Comparison of ENCODE assay signal across 1 cellular context in the genomic region with DNA sequence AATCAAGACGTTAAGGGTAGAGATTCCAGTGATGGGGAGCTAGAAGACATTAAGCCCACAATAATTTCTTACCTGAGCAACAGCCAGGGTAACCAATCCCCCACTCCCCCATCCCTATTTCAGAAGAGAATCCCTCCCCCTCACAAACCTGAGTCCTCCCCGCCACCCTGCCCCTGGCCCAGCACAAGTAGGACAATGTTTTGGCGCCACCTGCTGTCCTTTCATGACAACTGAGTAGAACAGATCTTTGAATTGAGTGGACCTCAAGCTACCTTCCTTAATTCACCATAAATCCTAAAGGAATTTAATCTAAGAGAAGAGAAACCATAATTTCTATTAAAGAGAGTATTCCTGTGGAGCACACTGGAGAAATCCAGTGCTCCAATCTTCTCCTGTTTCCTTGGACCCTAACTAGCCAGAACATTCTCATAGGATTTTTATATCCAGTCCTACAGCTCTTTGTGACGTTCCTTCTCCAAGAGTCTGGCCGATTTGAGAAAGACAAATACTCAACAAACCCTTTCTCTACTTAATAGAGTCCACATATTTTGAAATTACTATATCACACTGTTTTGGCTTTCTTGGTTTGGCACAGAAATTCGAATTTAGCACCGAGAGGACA.
TF ChIP-seq lines count a peak whose summit lies in the region.

No MANE protein-coding gene starts in this region.

TF ChIP-seq in HepG2, 621 proteins besides CTCF, POLR2A, EP300 and RAD21 (continued from another document):
- TF ChIP-seq LRRFIP1 (CRISPR knock-in tag; conservative IDR thresholded peaks at IDR 0.05) = no peak
- TF ChIP-seq ZNF562 (CRISPR knock-in tag; IDR thresholded peaks at IDR 0.05; ENCODE audit: borderline replicate concordance) = no peak
- TF ChIP-seq NR2F2 (IDR thresholded peaks at IDR 0.05; ENCODE audit: borderline replicate concordance, low read depth) = no peak
- no peak for TF ChIP-seq GTF2F1 (IDR thresholded peaks at IDR 0.05; ENCODE audit: low read length)
- no peak for TF ChIP-seq BCL6 (CRISPR knock-in tag; IDR thresholded peaks at IDR 0.05)
- TF ChIP-seq MAZ (IDR thresholded peaks at IDR 0.05; ENCODE audit: borderline replicate concordance, low read depth, low read length) = peak; percentile 38; the same call in 1 of the 2 replicates
- TF ChIP-seq MAZ (CRISPR knock-in tag; IDR thresholded peaks at IDR 0.05; ENCODE audit: low read depth) = no peak
- 0 out of 2 replicates have a peak, but pooled peaks have one; percentile 46 for TF ChIP-seq KAT8 (CRISPR knock-in tag; IDR thresholded peaks at IDR 0.05)
- no peak for TF ChIP-seq FIP1L1 (IDR thresholded peaks at IDR 0.05; ENCODE audit: borderline replicate concordance, insufficient read depth, low read depth, low read length)
- TF ChIP-seq RORA (CRISPR knock-in tag; IDR thresholded peaks at IDR 0.05) = no peak
- TF ChIP-seq MZF1 (CRISPR knock-in tag; IDR thresholded peaks at IDR 0.05; ENCODE audit: borderline replicate concordance) = no peak
- peak; percentile 15 for TF ChIP-seq TEAD3 (CRISPR knock-in tag; optimal IDR thresholded peaks at IDR 0.05; ENCODE audit: borderline replicate concordance)
- no peak for TF ChIP-seq ZIK1 (CRISPR knock-in tag; IDR thresholded peaks at IDR 0.05; ENCODE audit: borderline replicate concordance, low read depth)
- TF ChIP-seq EEA1 (CRISPR knock-in tag; IDR thresholded peaks at IDR 0.05; ENCODE audit: borderline replicate concordance) = no peak
- TF ChIP-seq ZNF598 (CRISPR knock-in tag; IDR thresholded peaks at IDR 0.05; ENCODE audit: borderline replicate concordance) = no peak
- no peak for TF ChIP-seq HOXA9 (CRISPR knock-in tag; IDR thresholded peaks at IDR 0.05; ENCODE audit: borderline replicate concordance)
- TF ChIP-seq, protein P1, sequence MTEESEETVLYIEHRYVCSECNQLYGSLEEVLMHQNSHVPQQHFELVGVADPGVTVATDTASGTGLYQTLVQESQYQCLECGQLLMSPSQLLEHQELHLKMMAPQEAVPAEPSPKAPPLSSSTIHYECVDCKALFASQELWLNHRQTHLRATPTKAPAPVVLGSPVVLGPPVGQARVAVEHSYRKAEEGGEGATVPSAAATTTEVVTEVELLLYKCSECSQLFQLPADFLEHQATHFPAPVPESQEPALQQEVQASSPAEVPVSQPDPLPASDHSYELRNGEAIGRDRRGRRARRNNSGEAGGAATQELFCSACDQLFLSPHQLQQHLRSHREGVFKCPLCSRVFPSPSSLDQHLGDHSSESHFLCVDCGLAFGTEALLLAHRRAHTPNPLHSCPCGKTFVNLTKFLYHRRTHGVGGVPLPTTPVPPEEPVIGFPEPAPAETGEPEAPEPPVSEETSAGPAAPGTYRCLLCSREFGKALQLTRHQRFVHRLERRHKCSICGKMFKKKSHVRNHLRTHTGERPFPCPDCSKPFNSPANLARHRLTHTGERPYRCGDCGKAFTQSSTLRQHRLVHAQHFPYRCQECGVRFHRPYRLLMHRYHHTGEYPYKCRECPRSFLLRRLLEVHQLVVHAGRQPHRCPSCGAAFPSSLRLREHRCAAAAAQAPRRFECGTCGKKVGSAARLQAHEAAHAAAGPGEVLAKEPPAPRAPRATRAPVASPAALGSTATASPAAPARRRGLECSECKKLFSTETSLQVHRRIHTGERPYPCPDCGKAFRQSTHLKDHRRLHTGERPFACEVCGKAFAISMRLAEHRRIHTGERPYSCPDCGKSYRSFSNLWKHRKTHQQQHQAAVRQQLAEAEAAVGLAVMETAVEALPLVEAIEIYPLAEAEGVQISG (CRISPR knock-in tag; IDR thresholded peaks at IDR 0.05) = no peak
- TF ChIP-seq STAG1 (CRISPR knock-in tag; IDR thresholded peaks at IDR 0.05) = peak; percentile 92
